8 cellular contexts compared by ENCODE assay signal in genomic region chr17:34146440-34147043, GRCh38.
DNase-seq lines count a peak whose midpoint lies in the region; ATAC-seq and TF ChIP-seq lines count a peak whose summit lies in the region.

No MANE protein-coding gene starts in this region.

- peak; percentile 88 to 93 for TF ChIP-seq CTCF in GM23338 (conservative IDR thresholded peaks at IDR 0.05; ENCODE audit: low read depth in 2 of 2)

- H3K27ac ChIP-seq in GM23338 (ENCODE audit: low read depth): no peak overlapping the region

- no peaks in the 10 kb centered on the region for H3F3A ChIP-seq in GM23338 (replicated peaks; ENCODE audit: low read depth)

- peaks cover 41% of the 10 kb centered on the region for H3K79me2 ChIP-seq in GM23338 (replicated peaks; ENCODE audit: insufficient read depth)

- no peaks in the 10 kb centered on the region for H3K27me3 ChIP-seq in GM23338 (ENCODE audit: insufficient read depth)

- H3K36me3 Mint-ChIP-seq in GM23338 (ENCODE audit: low read depth): peaks cover 14% of the 10 kb centered on the region; the same call in 2 of the 3 replicates

- no peak overlapping the region for H3K4me3 ChIP-seq in GM23338

- no peaks in the 10 kb centered on the region for H4K20me1 ChIP-seq in GM23338 (replicated peaks; ENCODE audit: insufficient read depth)

- H3K4me1 ChIP-seq in GM23338 (ENCODE audit: insufficient read depth): peaks cover 7% of the 10 kb centered on the region; the same call in 1 of the 2 replicates

- peaks cover 10% of the 10 kb centered on the region for H3K4me1 Mint-ChIP-seq in GM23338

- peaks cover 3% of the 10 kb centered on the region; the same call in 1 of the 2 replicates for H3K9me2 ChIP-seq in GM23338 (ENCODE audit: insufficient read depth)

- DNase-seq in AG08396 (ENCODE audit: low spot score): peak; percentile 12
- peak; percentile 88 for DNase-seq in GM23338 (ENCODE audit: low spot score)
- peak; percentile 66 for DNase-seq in OCI-M1 (lab: John Stamatoyannopoulos, UW)
- DNase-seq in activated effector memory CD4-positive, alpha-beta T cell treated with anti-CD3 and anti-CD28 coated beads, Interleukin-2, amount 50 U/mL, for 16 hours: peak; percentile 79
- peak; percentile 30 for DNase-seq in inferior parietal cortex (ENCODE audit: extremely low spot score)
- DNase-seq in stimulated activated CD4-positive, alpha-beta T cell treated with anti-CD3 and anti-CD28 coated beads, TNF-alpha, amount 100 ng/mL, for 4 hours (ENCODE audit: low read depth in 3 of 3): peak in 2 of 3 experiments; percentile 4 to 11

- no peak overlapping the region for H2AFZ ChIP-seq in GM23338

- peaks cover 2% of the 10 kb centered on the region for H3K27me3 Mint-ChIP-seq in GM23338 (ENCODE audit: insufficient read depth, low read depth, poor library complexity)

- no peak overlapping the region for H3K4me3 Mint-ChIP-seq in GM23338

- no peak overlapping the region for H3K4me2 ChIP-seq in GM23338

- ATAC-seq in GM23338 (peak; percentile 99), HG03432 (IDR thresholded peaks at IDR 0.05; ENCODE audit: unreplicated experiment) (no peak), GM19452 (IDR thresholded peaks at IDR 0.05; ENCODE audit: unreplicated experiment) (no peak)

- H3K27ac Mint-ChIP-seq in GM23338: no peak overlapping the region

- no peaks in the 10 kb centered on the region for H3K36me3 ChIP-seq in GM23338 (ENCODE audit: insufficient read depth)

- peaks cover 3% of the 10 kb centered on the region; the same call in 1 of the 3 replicates for H3K9me3 Mint-ChIP-seq in GM23338

TF ChIP-seq in GM23338, 12 proteins besides CTCF, POLR2A, EP300 and RAD21:
- TF ChIP-seq STAT1 (IDR thresholded peaks at IDR 0.05; ENCODE audit: unreplicated experiment) (no peak), ETS1 (IDR thresholded peaks at IDR 0.05) (no peak), JUNB (IDR thresholded peaks at IDR 0.05; ENCODE audit: unreplicated experiment) (no peak), REST (IDR thresholded peaks at IDR 0.05; ENCODE audit: unreplicated experiment) (no peak), CREB1 (CRISPR knock-in tag; IDR thresholded peaks at IDR 0.05; ENCODE audit: low read depth) (no peak), NANOG (IDR thresholded peaks at IDR 0.05; ENCODE audit: borderline replicate concordance) (no peak), POLR2AphosphoS5 (IDR thresholded peaks at IDR 0.05; ENCODE audit: low read depth) (no peak), ZNF114 (CRISPR knock-in tag; IDR thresholded peaks at IDR 0.05) (no peak), EZH2 (IDR thresholded peaks at IDR 0.05; ENCODE audit: low read depth, unreplicated experiment) (no peak), ZNF462 (CRISPR knock-in tag; IDR thresholded peaks at IDR 0.05) (no peak), EZH2phosphoT487 (IDR thresholded peaks at IDR 0.05; ENCODE audit: unreplicated experiment) (no peak), ZNF331 (CRISPR knock-in tag; IDR thresholded peaks at IDR 0.05; ENCODE audit: low read depth) (no peak)
TF ChIP-seq in GM23338: peak in this region for 0.

Comparison
In these comparisons a context has a peak if more than half of its experiments do, and no peak if none do; other contexts are left out.
1. DNase-seq: peak in every context shown above with its lines; median percentile 88 in GM23338; 79 in activated effector memory CD4-positive, alpha-beta T cell treated with anti-CD3 and anti-CD28 coated beads, Interleukin-2, amount 50 U/mL, for 16 hours; 66 in OCI-M1; 30 in inferior parietal cortex; 12 in AG08396; 8 in stimulated activated CD4-positive, alpha-beta T cell treated with anti-CD3 and anti-CD28 coated beads, TNF-alpha, amount 100 ng/mL, for 4 hours.